In the genomic region with DNA sequence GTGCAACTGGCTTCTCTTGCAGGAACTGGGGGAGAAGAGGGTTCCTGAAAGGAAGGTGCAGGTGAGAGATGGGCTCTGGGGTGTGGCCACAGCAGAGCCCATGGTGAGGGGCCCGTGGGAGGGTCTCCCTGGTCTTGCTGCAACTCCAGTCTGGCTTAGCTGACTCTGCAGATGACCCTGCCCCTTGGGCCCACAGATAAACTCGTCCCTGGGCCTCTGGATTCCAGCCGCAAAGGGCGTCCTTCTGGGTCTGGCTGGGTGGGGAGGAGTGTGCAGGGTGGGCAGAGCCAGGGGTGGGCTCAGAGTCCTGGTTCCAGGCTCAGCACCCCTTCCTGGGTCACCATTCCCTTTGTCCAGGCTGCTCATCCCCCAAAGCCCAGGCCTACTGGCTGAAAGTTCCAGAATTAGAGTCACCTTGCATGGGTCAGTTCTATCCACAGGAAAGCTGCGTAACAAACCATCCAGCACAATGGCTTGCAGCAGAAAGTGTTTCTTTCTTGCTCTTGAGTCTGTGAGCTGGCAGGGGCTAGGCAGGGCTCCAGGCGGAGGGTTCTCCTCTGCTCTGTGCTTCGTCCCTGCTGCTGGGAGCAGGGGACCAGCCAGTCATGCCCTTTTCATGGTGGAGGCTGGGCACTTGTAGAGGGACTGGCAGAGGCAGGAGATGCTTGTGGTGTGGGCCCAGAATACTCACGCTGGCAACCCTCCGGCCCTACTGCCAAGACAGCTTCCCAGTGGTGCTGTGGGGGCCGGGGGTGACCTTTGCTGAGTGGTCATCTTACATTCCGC, we compare ENCODE assay signal across 26 cellular contexts. TPM values are rescaled to one million over a fixed set of nuclear protein-coding genes. Genes with fewer than 3 reads are reported as not detected.
A peak's percentile ranks its signal among the peaks of the same experiment; 100 is the strongest.
DNase-seq lines count a peak whose midpoint lies in the region; ATAC-seq, FAIRE-seq and TF ChIP-seq lines count a peak whose summit lies in the region.
"Had no signal": no experiment of that assay in that cellular context is flagged by ENCODE, and none has a peak within 500 bp of the region (broad histone marks: within the 10 kb centered on the region; RNA-seq: fewer than 3 reads in every experiment).

No MANE protein-coding gene starts in this region.

- H3K9me3 ChIP-seq in HepG2 (ENCODE audit: low read length) = peaks cover 13% of the 10 kb centered on the region
- no peaks in the 10 kb centered on the region for H3K9me3 ChIP-seq in right lobe of liver
- H3K9me3 ChIP-seq in thoracic aorta = peaks cover 3% of the 10 kb centered on the region

- TF ChIP-seq POLR2A in HepG2 (IDR thresholded peaks at IDR 0.05; ENCODE audit: insufficient read depth in 1 of 2, low read depth in 2 of 2, low read length in 2 of 2) (no peak), right lobe of liver (IDR thresholded peaks at IDR 0.05) (no peak)

- no peak overlapping the region for H3K4me3 ChIP-seq in HepG2 (replicated peaks in 1 of 3; ENCODE audit: insufficient read depth in 1 of 3, low read depth in 2 of 3, low read length in 3 of 3)
- H3K4me3 ChIP-seq in right lobe of liver = no peak overlapping the region
- no peak overlapping the region for H3K4me3 ChIP-seq in thoracic aorta
- H3K4me3 ChIP-seq: A549; BLaER1 treated with 17β-estradiol and CSF1 and Interleukin-3, amounts not matched to agents 10 nM and 100 nM; GM12878; HAP-1 had no signal

- no TSS peak for BruUV-seq in HepG2 (replicated peaks; lab: Mats Ljungman, UMichigan)

- H3K4me2 ChIP-seq in HepG2 (ENCODE audit: low read depth, low read length) = no peak overlapping the region
- H3K4me2 ChIP-seq: A549 had no signal

- no peak overlapping the region for H3K27ac ChIP-seq in HepG2 (ENCODE audit: extremely low read length, insufficient read depth, low read length)
- H3K27ac ChIP-seq in right lobe of liver = no peak overlapping the region
- peak overlapping the region; percentile 77 to 86 for H3K27ac ChIP-seq in thoracic aorta
- H3K27ac ChIP-seq: A549; BLaER1 treated with 17β-estradiol and CSF1 and Interleukin-3, amounts not matched to agents 10 nM and 100 nM had no signal

- no peak for TF ChIP-seq RAD21 in HepG2 (CRISPR knock-in tag; IDR thresholded peaks at IDR 0.05)

- H3K9ac ChIP-seq in HepG2 (ENCODE audit: insufficient read depth, low read depth, low read length) = no peak overlapping the region
- H3K9ac ChIP-seq: BLaER1 treated with 17β-estradiol and CSF1 and Interleukin-3, amounts not matched to agents 10 nM and 100 nM had no signal

- H3K4me1 ChIP-seq in HepG2 (ENCODE audit: insufficient read depth, low read length) (no peaks in the 10 kb centered on the region), right lobe of liver (no peaks in the 10 kb centered on the region), thoracic aorta (ENCODE audit: control insufficient read depth in 1 of 2, low read depth in 2 of 2) (peaks cover 37 to 67% of the 10 kb centered on the region in 2 donors)
- H3K4me1 ChIP-seq: A549, BE2C, HAP-1 had no signal

- TF ChIP-seq EP300 in HepG2 (IDR thresholded peaks at IDR 0.05; ENCODE audit: low read depth in 2 of 2, low read length in 2 of 2) (no peak), HepG2 (CRISPR knock-in tag; IDR thresholded peaks at IDR 0.05; ENCODE audit: borderline replicate concordance) (no peak)

- TF ChIP-seq CTCF in HepG2 (CRISPR knock-in tag; IDR thresholded peaks at IDR 0.05) (no peak), right lobe of liver (IDR thresholded peaks at IDR 0.05) (no peak), thoracic aorta (IDR thresholded peaks at IDR 0.05) (no peak)

- ATAC-seq in HepG2 (no peak), right lobe of liver (no peak), thoracic aorta (ENCODE audit: insufficient number of reproducible peaks, low FRiP score, low read depth) (no peak), GM19397 (IDR thresholded peaks at IDR 0.05; ENCODE audit: unreplicated experiment) (no peak)
- ATAC-seq: A549, GM12878 had no signal

- POLR2A ChIA-PET in HepG2 (lab: Yijun Ruan, JAX) = no interaction called here

- CTCF ChIA-PET in HepG2 (lab: Yijun Ruan, JAX; ENCODE audit: low intra/inter-chr PET ratio, low total read pairs) = no interaction called here

- H3K36me3 ChIP-seq in HepG2 (replicated peaks in 1 of 2; ENCODE audit: control insufficient read depth in 1 of 2, insufficient read depth in 2 of 2, low read length in 2 of 2) (no peaks in the 10 kb centered on the region), right lobe of liver (no peaks in the 10 kb centered on the region), thoracic aorta (no peaks in the 10 kb centered on the region)
- H3K36me3 ChIP-seq: BE2C; BLaER1 treated with 17β-estradiol and CSF1 and Interleukin-3, amounts not matched to agents 10 nM and 100 nM; HAP-1 had no signal

- intact Hi-C loops in HepG2 (cut with micrococcal nuclease; ENCODE audit: unreplicated experiment) (no loop called here), right lobe of liver (cut with DNase I) (no loop called here)

- in situ Hi-C loops in HepG2 (cut with HindIII; ENCODE audit: extremely low pct_ligation_motif_present, low pct_unique_long_range_greater_than_20kb) = no loop called here

- H3K27me3 ChIP-seq in HepG2 (ENCODE audit: control insufficient read depth in 1 of 2, insufficient read depth in 2 of 2, low read length in 2 of 2) (peaks cover 10 to 62% of the 10 kb centered on the region in 2 experiments; a peak in 4 of 5 replicates), right lobe of liver (no peaks in the 10 kb centered on the region), thoracic aorta (replicated peaks; ENCODE audit: insufficient read depth) (no peaks in the 10 kb centered on the region)
- H3K27me3 ChIP-seq: BE2C had no signal

- no peak overlapping the region for H2AFZ ChIP-seq in HepG2 (ENCODE audit: low read length)

- no peak for FAIRE-seq in HepG2 (lab: Jason Lieb, UNC)
- FAIRE-seq: A549, D721Med, GM12878, GM19239, H54 had no signal

- H4K20me1 ChIP-seq in HepG2 (ENCODE audit: insufficient read depth, low read length) = no peaks in the 10 kb centered on the region

- DNase-seq in HepG2 (ENCODE audit: low spot score) (no peak), right lobe of liver (no peak), globus pallidus (ENCODE audit: low spot score) (peak; percentile 16), thoracic aorta (ENCODE audit: low spot score) (no peak), NCI-H1092 (lab: John Stamatoyannopoulos, UW) (no peak)
- DNase-seq in stimulated activated CD4-positive, alpha-beta T cell treated with anti-CD3 and anti-CD28 coated beads, Interleukin-4, amount 100 ng/mL, for 4 hours = no peak
- DNase-seq: 8988T; ACHN; AML-193; BE2C; CD4-positive, alpha-beta T cell; DMS 273 treated with DMSO at 0.1 percent for 48 hours; DMS79; EL; GDM1; GOT3 had no signal

- WGBS in HepG2 (ENCODE audit: low lambda C conversion rate) = 48% methylated on average over 3 of the region's 11 CpGs
- no CpG with 5 or more reads among the region's 11 CpGs for WGBS in right lobe of liver (ENCODE audit: insufficient coverage, low coverage, low lambda C conversion rate, missing lambda C conversion rate)

- H3K79me2 ChIP-seq in HepG2 (ENCODE audit: insufficient read depth, low read length) = no peaks in the 10 kb centered on the region

TF ChIP-seq in HepG2, 621 proteins besides CTCF, POLR2A, EP300 and RAD21 (continues in another document):
- no peak for TF ChIP-seq HIVEP1 (CRISPR knock-in tag; IDR thresholded peaks at IDR 0.05)
- TF ChIP-seq, protein P1, sequence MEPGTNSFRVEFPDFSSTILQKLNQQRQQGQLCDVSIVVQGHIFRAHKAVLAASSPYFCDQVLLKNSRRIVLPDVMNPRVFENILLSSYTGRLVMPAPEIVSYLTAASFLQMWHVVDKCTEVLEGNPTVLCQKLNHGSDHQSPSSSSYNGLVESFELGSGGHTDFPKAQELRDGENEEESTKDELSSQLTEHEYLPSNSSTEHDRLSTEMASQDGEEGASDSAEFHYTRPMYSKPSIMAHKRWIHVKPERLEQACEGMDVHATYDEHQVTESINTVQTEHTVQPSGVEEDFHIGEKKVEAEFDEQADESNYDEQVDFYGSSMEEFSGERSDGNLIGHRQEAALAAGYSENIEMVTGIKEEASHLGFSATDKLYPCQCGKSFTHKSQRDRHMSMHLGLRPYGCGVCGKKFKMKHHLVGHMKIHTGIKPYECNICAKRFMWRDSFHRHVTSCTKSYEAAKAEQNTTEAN (CRISPR knock-in tag; conservative IDR thresholded peaks at IDR 0.05) = no peak
- peak; percentile 92 for TF ChIP-seq RBAK (CRISPR knock-in tag; IDR thresholded peaks at IDR 0.05)

RNA-seq across cellular contexts. Expression of gene ADRA2C, which starts 43.5 kb away (rescaled TPM):
- total RNA-seq in HepG2 (2016; rRNA removed; fragmentation: Illumina TruSeq; extraction: Trizol) = 43.8 and 69.7 TPM in 2 replicates
- 39.5 and 40.6 TPM in 2 replicates for total RNA-seq in HepG2 (2016; cell fraction: cytosol; rRNA removed; fragmentation: Illumina TruSeq; extraction: Trizol; ENCODE audit: low read depth)
- total RNA-seq in HepG2 (2016; cell fraction: insoluble cytoplasmic fraction; rRNA removed; fragmentation: Illumina TruSeq; extraction: Trizol) = 45.3 and 69.6 TPM in 2 replicates
- 83.4 and 93.4 TPM in 2 replicates for total RNA-seq in HepG2 (2016; cell fraction: membrane; rRNA removed; fragmentation: Illumina TruSeq; extraction: Trizol)
- total RNA-seq in HepG2 (2016; cell fraction: nucleus; rRNA removed; fragmentation: Illumina TruSeq; extraction: Trizol) = 32.1 and 42.6 TPM in 2 replicates
- polyA plus RNA-seq in HepG2 (2011; rRNA removed) = 15.4 and 23.1 TPM in 2 replicates
- polyA plus RNA-seq in HepG2 (2011; cell fraction: cytosol; rRNA removed) = 20.0 and 39.6 TPM in 2 replicates
- 34.6 and 44.2 TPM in 2 replicates for polyA plus RNA-seq in HepG2 (2011; cell fraction: nucleus; rRNA removed)
- polyA plus RNA-seq in HepG2 (2012) = 13.5 and 14.6 TPM in 2 replicates
- 40.9 and 41.6 TPM in 2 replicates for polyA plus RNA-seq in HepG2 (2016; cell fraction: cytosol; fragmentation: Illumina TruSeq; extraction: Trizol; ENCODE audit: low read depth)
- polyA plus RNA-seq in HepG2 (2016; cell fraction: insoluble cytoplasmic fraction; fragmentation: Illumina TruSeq; extraction: Trizol; ENCODE audit: low read depth) = 48.4 and 52.4 TPM in 2 replicates
- polyA plus RNA-seq in HepG2 (2016; cell fraction: membrane; fragmentation: Illumina TruSeq; extraction: Trizol; ENCODE audit: low read depth) = 74.1 and 77.9 TPM in 2 replicates
- 63.0 and 70.2 TPM in 2 replicates for polyA plus RNA-seq in HepG2 (2016; cell fraction: nucleus; fragmentation: Illumina TruSeq; extraction: Trizol; ENCODE audit: insufficient read depth, low read depth)
- polyA minus RNA-seq in HepG2 (2011; rRNA and poly(A)+ RNA removed; ENCODE audit: low replicate concordance) = 0.07 and 154 TPM in 2 replicates
- polyA minus RNA-seq in HepG2 (2011; cell fraction: cytosol; rRNA and poly(A)+ RNA removed) = 31.1 and 39.3 TPM in 2 replicates
- 9.3 and 10.7 TPM in 2 replicates for polyA minus RNA-seq in HepG2 (2011; cell fraction: nucleus; rRNA and poly(A)+ RNA removed)
- under 1 TPM in 5 of 6 experiments, not detected in 1; 0.17 to 0.81 (median 0.65) TPM for total RNA-seq in right lobe of liver
- 100 to 1,000 TPM; 105 to 232 TPM for total RNA-seq in thoracic aorta
- total RNA-seq: CD4-positive, alpha-beta T cell; CD8-positive, alpha-beta memory T cell had no signal
- polyA plus RNA-seq: CD14-positive monocyte; CD8-positive, alpha-beta memory T cell; GM12878 had no signal

Comparison
In these comparisons a context has a peak if more than half of its experiments do, and no peak if none do; other contexts are left out.
1. RNA of gene ADRA2C, which starts 43.5 kb away (total RNA-seq): 105 to 232 TPM in thoracic aorta and 32.1 to 93.4 TPM in HepG2; 0.17 to 0.81 TPM in right lobe of liver; every median in the first group is over 10 times any median in the second.
2. H3K27ac ChIP-seq: peak in thoracic aorta (2 of 2); none in HepG2 (single experiment) and right lobe of liver (0 of 3).